8 cellular contexts compared by ENCODE assay signal in genomic region chr5:57173026-57173317, GRCh38. TPM values are rescaled to one million over a fixed set of nuclear protein-coding genes. Genes with fewer than 3 reads are reported as not detected.
DNase-seq lines count a peak whose midpoint lies in the region; ATAC-seq lines count a peak whose summit lies in the region.

No MANE protein-coding gene starts in this region.

- DNase-seq in NCI-H748 treated with DMSO at 0.1 percent for 48 hours (lab: John Stamatoyannopoulos, UW), result peak; percentile 70
- DNase-seq in NCI-H748 (lab: John Stamatoyannopoulos, UW; ENCODE audit: unreplicated experiment), result no peak
- no peak for DNase-seq in activated naive CD4-positive, alpha-beta T cell treated with anti-CD3 and anti-CD28 coated beads, Interleukin-2, amount 50 U/mL, for 72 hours (ENCODE audit: low spot score in 2 of 2)
- no peak for DNase-seq in GOT3 (lab: John Stamatoyannopoulos, UW)
- no peak for DNase-seq in activated CD4-positive, alpha-beta T cell treated with anti-CD3 and anti-CD28 coated beads for 4 hours

- peaks cover 23% of the 10 kb centered on the region; the same call in 1 of the 2 replicates for H3K36me3 ChIP-seq in iPS-20b (ENCODE audit: insufficient read depth, low read depth, low read length)
- H3K36me3 ChIP-seq in stomach smooth muscle (ENCODE audit: control insufficient read depth in 2 of 2, insufficient read depth in 2 of 2, low read length in 2 of 2), result no peaks in the 10 kb centered on the region

- peak overlapping the region; percentile 94 to 99 for H3K27ac Mint-ChIP-seq in activated naive CD4-positive, alpha-beta T cell treated with anti-CD3 and anti-CD28 coated beads, Interleukin-2, amount 50 U/mL, for 72 hours

- H3K9me3 Mint-ChIP-seq in activated naive CD4-positive, alpha-beta T cell treated with anti-CD3 and anti-CD28 coated beads, Interleukin-2, amount 50 U/mL, for 72 hours, result no peaks in the 10 kb centered on the region

- H3K9ac ChIP-seq in iPS-20b (ENCODE audit: low read depth, low read length) (peak overlapping the region; percentile 99), stomach smooth muscle (ENCODE audit: low read length in 2 of 2) (peak overlapping the region; percentile 93 to 99)

- no peak for ATAC-seq in activated naive CD4-positive, alpha-beta T cell treated with anti-CD3 and anti-CD28 coated beads, Interleukin-2, amount 50 U/mL, for 72 hours
- no peak for ATAC-seq in GM21737 (IDR thresholded peaks at IDR 0.05; ENCODE audit: unreplicated experiment)

- H3K27me3 ChIP-seq in iPS-20b (ENCODE audit: insufficient read depth, low read length) (no peaks in the 10 kb centered on the region), stomach smooth muscle (ENCODE audit: control insufficient read depth in 1 of 2, insufficient read depth in 2 of 2, low read length in 2 of 2) (no peaks in the 10 kb centered on the region)

- H3K27ac ChIP-seq in iPS-20b (ENCODE audit: low read length), result peak overlapping the region; percentile 68
- H3K27ac ChIP-seq in stomach smooth muscle (ENCODE audit: low read length), result peak overlapping the region; percentile 99

- H3K4me1 ChIP-seq in iPS-20b (ENCODE audit: insufficient read depth, low read length) (no peaks in the 10 kb centered on the region; the same call in 1 of the 2 replicates), stomach smooth muscle (ENCODE audit: control insufficient read depth, insufficient read depth, low read length) (peaks cover 11% of the 10 kb centered on the region)

- H3K36me3 Mint-ChIP-seq in activated naive CD4-positive, alpha-beta T cell treated with anti-CD3 and anti-CD28 coated beads, Interleukin-2, amount 50 U/mL, for 72 hours, result peaks cover 31 to 40% of the 10 kb centered on the region in 2 donors

- H3K9me3 ChIP-seq in iPS-20b (ENCODE audit: insufficient read depth, low read depth, low read length) (no peaks in the 10 kb centered on the region), stomach smooth muscle (ENCODE audit: control insufficient read depth in 2 of 2, low read length in 2 of 2) (no peaks in the 10 kb centered on the region)

- H3K4me3 ChIP-seq in iPS-20b (ENCODE audit: low read length), result peak overlapping the region; percentile 95
- peak overlapping the region; percentile 71 to 96 for H3K4me3 ChIP-seq in stomach smooth muscle (ENCODE audit: low read length in 2 of 2)

RNA-seq across cellular contexts. Expression of gene GPBP1, which starts 0.9 kb away (rescaled TPM):
- total RNA-seq in activated naive CD4-positive, alpha-beta T cell treated with anti-CD3 and anti-CD28 coated beads, Interleukin-2, amount 50 U/mL, for 72 hours, result 100 to 1,000 TPM in 1 of 2 donors, 10 to 100 TPM in 1; 91.7 to 108 TPM
